1 cellular context compared by ENCODE assay signal in the genomic region with DNA sequence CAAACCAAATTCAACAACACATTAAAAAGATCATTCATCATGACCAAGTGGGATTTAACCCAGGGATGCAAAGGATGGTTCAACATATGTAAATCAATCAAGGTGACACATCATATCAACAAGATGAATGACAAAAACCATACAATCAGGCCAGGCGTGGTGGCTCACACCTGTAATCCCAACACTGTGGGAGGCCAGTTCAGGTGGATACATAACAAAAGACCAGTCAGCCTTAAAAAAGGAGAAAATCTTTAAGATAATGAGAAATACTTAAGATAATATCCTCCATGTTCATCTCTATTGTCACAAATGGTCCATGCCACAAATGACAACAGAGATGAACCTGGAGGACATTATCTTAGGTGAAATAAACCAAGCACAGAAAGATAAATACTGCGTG.
TF ChIP-seq lines count a peak whose summit lies in the region.

No MANE protein-coding gene starts in this region.

TF ChIP-seq in H1, 55 proteins besides CTCF, POLR2A, EP300 and RAD21:
- no peak for TF ChIP-seq TEAD4 (IDR thresholded peaks at IDR 0.05; ENCODE audit: low read depth, low read length)
- TF ChIP-seq, protein P1, sequence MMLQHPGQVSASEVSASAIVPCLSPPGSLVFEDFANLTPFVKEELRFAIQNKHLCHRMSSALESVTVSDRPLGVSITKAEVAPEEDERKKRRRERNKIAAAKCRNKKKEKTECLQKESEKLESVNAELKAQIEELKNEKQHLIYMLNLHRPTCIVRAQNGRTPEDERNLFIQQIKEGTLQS (IDR thresholded peaks at IDR 0.05; ENCODE audit: insufficient read depth, low read depth, low read length) = no peak
- TF ChIP-seq, protein P2, sequence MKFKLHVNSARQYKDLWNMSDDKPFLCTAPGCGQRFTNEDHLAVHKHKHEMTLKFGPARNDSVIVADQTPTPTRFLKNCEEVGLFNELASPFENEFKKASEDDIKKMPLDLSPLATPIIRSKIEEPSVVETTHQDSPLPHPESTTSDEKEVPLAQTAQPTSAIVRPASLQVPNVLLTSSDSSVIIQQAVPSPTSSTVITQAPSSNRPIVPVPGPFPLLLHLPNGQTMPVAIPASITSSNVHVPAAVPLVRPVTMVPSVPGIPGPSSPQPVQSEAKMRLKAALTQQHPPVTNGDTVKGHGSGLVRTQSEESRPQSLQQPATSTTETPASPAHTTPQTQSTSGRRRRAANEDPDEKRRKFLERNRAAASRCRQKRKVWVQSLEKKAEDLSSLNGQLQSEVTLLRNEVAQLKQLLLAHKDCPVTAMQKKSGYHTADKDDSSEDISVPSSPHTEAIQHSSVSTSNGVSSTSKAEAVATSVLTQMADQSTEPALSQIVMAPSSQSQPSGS (IDR thresholded peaks at IDR 0.05; ENCODE audit: low read length) = no peak
- no peak for TF ChIP-seq JUN (IDR thresholded peaks at IDR 0.05; ENCODE audit: low read depth, low read length)
- TF ChIP-seq CBX5 (IDR thresholded peaks at IDR 0.05; ENCODE audit: low read depth, low read length) = no peak
- TF ChIP-seq MAFK (IDR thresholded peaks at IDR 0.05; ENCODE audit: low read depth, low read length) = no peak
- TF ChIP-seq NANOG (IDR thresholded peaks at IDR 0.05; ENCODE audit: insufficient read depth, low read depth, low read length, poor library complexity, severe bottlenecking) = peak; percentile 73
- TF ChIP-seq POU5F1 (IDR thresholded peaks at IDR 0.05; ENCODE audit: low read depth, low read length) = 0 out of 2 replicates have a peak, but pooled peaks have one; percentile 51
- no peak for TF ChIP-seq BCL11A (IDR thresholded peaks at IDR 0.05; ENCODE audit: low read depth in 2 of 2, low read length in 2 of 2)
- TF ChIP-seq TCF12 (IDR thresholded peaks at IDR 0.05; ENCODE audit: low read depth, low read length) = 0 out of 2 replicates have a peak, but pooled peaks have one; percentile 6
- no peak for TF ChIP-seq TAF7 (optimal IDR thresholded peaks at IDR 0.05; ENCODE audit: borderline replicate concordance, low read depth, low read length)
- TF ChIP-seq, protein P3, sequence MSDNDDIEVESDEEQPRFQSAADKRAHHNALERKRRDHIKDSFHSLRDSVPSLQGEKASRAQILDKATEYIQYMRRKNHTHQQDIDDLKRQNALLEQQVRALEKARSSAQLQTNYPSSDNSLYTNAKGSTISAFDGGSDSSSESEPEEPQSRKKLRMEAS (IDR thresholded peaks at IDR 0.05) = no peak
- no peak for TF ChIP-seq SIRT6 (IDR thresholded peaks at IDR 0.05; ENCODE audit: low read length)
- TF ChIP-seq, protein P4, sequence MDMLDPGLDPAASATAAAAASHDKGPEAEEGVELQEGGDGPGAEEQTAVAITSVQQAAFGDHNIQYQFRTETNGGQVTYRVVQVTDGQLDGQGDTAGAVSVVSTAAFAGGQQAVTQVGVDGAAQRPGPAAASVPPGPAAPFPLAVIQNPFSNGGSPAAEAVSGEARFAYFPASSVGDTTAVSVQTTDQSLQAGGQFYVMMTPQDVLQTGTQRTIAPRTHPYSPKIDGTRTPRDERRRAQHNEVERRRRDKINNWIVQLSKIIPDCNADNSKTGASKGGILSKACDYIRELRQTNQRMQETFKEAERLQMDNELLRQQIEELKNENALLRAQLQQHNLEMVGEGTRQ (IDR thresholded peaks at IDR 0.05; ENCODE audit: low read length) = no peak
- TF ChIP-seq SIN3A (conservative IDR thresholded peaks at IDR 0.05 in 1 of 2, IDR thresholded peaks at IDR 0.05 in 1 of 2; ENCODE audit: low read depth in 1 of 2, low read length in 2 of 2) = no peak
